1 cellular context compared by ENCODE assay signal in genomic region chr2:61158356-61158944, GRCh38.
TF ChIP-seq lines count a peak whose summit lies in the region.

No MANE protein-coding gene starts in this region.

TF ChIP-seq in HepG2, 621 proteins besides CTCF, POLR2A, EP300 and RAD21:
- TF ChIP-seq ZNF160 (CRISPR knock-in tag; IDR thresholded peaks at IDR 0.05): no peak
- TF ChIP-seq MXD1 (CRISPR knock-in tag; IDR thresholded peaks at IDR 0.05): no peak
- no peak for TF ChIP-seq TEF (CRISPR knock-in tag; IDR thresholded peaks at IDR 0.05)
- TF ChIP-seq FOSL1 (CRISPR knock-in tag; IDR thresholded peaks at IDR 0.05; ENCODE audit: borderline replicate concordance): no peak
- no peak for TF ChIP-seq KDM5A (IDR thresholded peaks at IDR 0.05; ENCODE audit: borderline replicate concordance, low read length)
- no peak for TF ChIP-seq ZSCAN22 (CRISPR knock-in tag; IDR thresholded peaks at IDR 0.05)
- TF ChIP-seq ZSCAN25 (CRISPR knock-in tag; IDR thresholded peaks at IDR 0.05): no peak
- no peak for TF ChIP-seq TIGD3 (CRISPR knock-in tag; IDR thresholded peaks at IDR 0.05; ENCODE audit: borderline replicate concordance)
